In genomic region chr12:57526477-57527126, GRCh38 we compare ENCODE assay signal across 1 cellular context.
TF ChIP-seq lines count a peak whose summit lies in the region.

No MANE protein-coding gene starts in this region.

TF ChIP-seq in K562, 482 proteins besides CTCF, POLR2A, EP300 and RAD21:
- TF ChIP-seq POLR2G (IDR thresholded peaks at IDR 0.05; ENCODE audit: low read depth, low read length) = peak; percentile 40; the same call in 1 of the 2 replicates
- TF ChIP-seq STAT5A (IDR thresholded peaks at IDR 0.05; ENCODE audit: borderline replicate concordance, low read length) = no peak
TF ChIP-seq in K562: peak in this region for 1.
